Comparison of ENCODE assay signal across 8 cellular contexts in the genomic region with DNA sequence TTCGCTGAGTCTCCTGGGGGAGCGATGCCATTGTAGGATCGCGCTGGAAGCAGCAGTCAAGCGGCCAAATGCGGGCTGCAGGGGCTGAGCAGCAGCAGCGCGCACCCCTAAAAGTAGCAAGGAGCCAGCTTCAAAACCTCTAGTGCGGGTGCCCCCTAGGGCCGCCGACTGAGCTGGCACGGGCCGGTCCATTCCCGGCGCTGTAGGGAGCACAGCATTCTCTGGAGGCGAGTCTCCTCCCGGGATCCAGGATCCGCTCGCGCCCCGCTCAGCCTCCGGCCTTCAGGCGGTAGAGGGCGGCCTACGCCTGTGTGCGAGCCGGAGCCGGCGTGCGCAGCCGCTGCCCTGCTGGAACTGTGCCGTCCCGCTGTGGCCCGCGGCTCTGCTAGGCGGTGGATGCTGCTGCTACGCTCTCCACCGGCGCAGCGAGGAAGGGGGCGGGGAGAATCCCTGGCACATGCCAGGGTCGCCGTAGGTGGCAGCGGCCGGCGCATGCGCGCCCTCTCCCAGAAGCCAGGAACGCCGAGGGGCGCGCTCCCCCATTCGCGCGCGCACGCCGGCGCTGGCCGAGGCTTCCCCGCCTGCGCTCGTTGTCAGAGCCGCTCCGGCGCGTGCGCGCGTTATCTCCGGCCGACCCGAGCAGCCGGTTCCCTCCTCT. TPM values are rescaled to one million over a fixed set of nuclear protein-coding genes. Genes with fewer than 3 reads are reported as not detected.
DNase-seq lines count a peak whose midpoint lies in the region; ATAC-seq and TF ChIP-seq lines count a peak whose summit lies in the region.

A gene (plus strand): TSS at position 542 of the 658 bp plus-strand sequence. CDS start 148,834 bp downstream, outside the sequence.

- no peaks in the 10 kb centered on the region for H3K27me3 ChIP-seq in CD8-positive, alpha-beta memory T cell (ENCODE audit: insufficient read depth, low read length, poor library complexity, severe bottlenecking)
- H3K27me3 ChIP-seq in HL-60 (ENCODE audit: insufficient read depth, poor library complexity, severe bottlenecking) (no peaks in the 10 kb centered on the region), dorsolateral prefrontal cortex (no peaks in the 10 kb centered on the region), right lobe of liver (no peaks in the 10 kb centered on the region)

- no peaks in the 10 kb centered on the region for H3K27me3 Mint-ChIP-seq in CD8-positive, alpha-beta memory T cell
- H3K27me3 Mint-ChIP-seq in activated CD4-positive, alpha-beta memory T cell treated with anti-CD3 and anti-CD28 coated beads, Interleukin-2, amount 10 ng/mL, durations not matched to agents 7 days and 5 days: no peaks in the 10 kb centered on the region

- DNase-seq in CD8-positive, alpha-beta memory T cell: peak; percentile 93 to 98 (median 94)
- DNase-seq in HL-60 (ENCODE audit: low read depth in 1 of 2, low spot score in 1 of 2) (peak; percentile 54 to 81), NCI-H82 treated with DMSO at 0.1 percent for 48 hours (lab: John Stamatoyannopoulos, UW; ENCODE audit: unreplicated experiment) (peak; percentile 37), dorsolateral prefrontal cortex (peak; percentile 88 to 97 (median 94)), right lobe of liver (peak; percentile 97 to 98 (median 97))
- peak; percentile 93 for DNase-seq in activated CD4-positive, alpha-beta memory T cell treated with anti-CD3 and anti-CD28 coated beads, Interleukin-2, amount 10 ng/mL, durations not matched to agents 7 days and 5 days
- peak; percentile 95 to 97 for DNase-seq in stimulated activated CD4-positive, alpha-beta T cell treated with anti-CD3 and anti-CD28 coated beads, Interleukin-4, amount 100 ng/mL, for 4 hours

- H3K9me3 Mint-ChIP-seq in CD8-positive, alpha-beta memory T cell: no peaks in the 10 kb centered on the region
- no peaks in the 10 kb centered on the region for H3K9me3 Mint-ChIP-seq in activated CD4-positive, alpha-beta memory T cell treated with anti-CD3 and anti-CD28 coated beads, Interleukin-2, amount 10 ng/mL, durations not matched to agents 7 days and 5 days

- TF ChIP-seq CTCF in HL-60 (IDR thresholded peaks at IDR 0.05; ENCODE audit: insufficient read depth, low read length): no peak
- TF ChIP-seq CTCF in dorsolateral prefrontal cortex (IDR thresholded peaks at IDR 0.05 in 54 of 56, conservative IDR thresholded peaks at IDR 0.05 in 2 of 56; ENCODE audit: low read depth in 1 of 56, partially characterized antibody in 56 of 56): peak; percentile 17 to 85 (median 72)
- TF ChIP-seq CTCF in right lobe of liver (IDR thresholded peaks at IDR 0.05): peak; percentile 48 to 69 (median 56)

- peak; percentile 83 for TF ChIP-seq POLR2A in right lobe of liver (IDR thresholded peaks at IDR 0.05)

- peaks cover 39 to 54% (median 47%) of the 10 kb centered on the region in 3 donors for H3K4me1 Mint-ChIP-seq in CD8-positive, alpha-beta memory T cell
- H3K4me1 Mint-ChIP-seq in activated CD4-positive, alpha-beta memory T cell treated with anti-CD3 and anti-CD28 coated beads, Interleukin-2, amount 10 ng/mL, durations not matched to agents 7 days and 5 days: peaks cover 38% of the 10 kb centered on the region

- no peaks in the 10 kb centered on the region for H3K36me3 ChIP-seq in CD8-positive, alpha-beta memory T cell (ENCODE audit: insufficient read depth, low read length)
- no peaks in the 10 kb centered on the region for H3K36me3 ChIP-seq in right lobe of liver

- POLR2A ChIA-PET in CD8-positive, alpha-beta memory T cell (lab: Charles Lee): interaction anchor here (0.7 to 2.7 kb wide), 10 partner anchors 119 to 947 kb away, joined by 3 to 22 read pairs (median 4); a partner anchor contains a TSS
- POLR2A ChIA-PET in activated CD4-positive, alpha-beta memory T cell treated with anti-CD3 and anti-CD28 coated beads, Interleukin-2, amount 10 ng/mL, durations not matched to agents 7 days and 5 days (lab: Charles Lee): interaction anchor here (0.7 to 5.6 kb wide), 41 partner anchors 8 to 1096 kb away, joined by 3 to 47 read pairs (median 6); a partner anchor contains a TSS

- peaks cover 19% of the 10 kb centered on the region for H3K4me1 ChIP-seq in CD8-positive, alpha-beta memory T cell (ENCODE audit: insufficient read depth, low read length)
- H3K4me1 ChIP-seq in right lobe of liver: peaks cover 0 to 3% (median 0%) of the 10 kb centered on the region in 4 donors

- CTCF ChIA-PET in CD8-positive, alpha-beta memory T cell (lab: Charles Lee): interaction anchor here (0.8 to 8.4 kb wide), 25 partner anchors 7 to 658 kb away, joined by 3 to 74 read pairs (median 3); no protein-coding TSS in a partner anchor
- CTCF ChIA-PET in activated CD4-positive, alpha-beta memory T cell treated with anti-CD3 and anti-CD28 coated beads, Interleukin-2, amount 10 ng/mL, durations not matched to agents 7 days and 5 days (lab: Charles Lee): interaction anchor here (0.8 to 5.5 kb wide), 38 partner anchors 15 to 660 kb away, joined by 3 to 76 read pairs (median 5); a partner anchor contains a TSS

- H3K9me3 ChIP-seq in CD8-positive, alpha-beta memory T cell (ENCODE audit: low read length): no peaks in the 10 kb centered on the region
- H3K9me3 ChIP-seq in right lobe of liver: no peaks in the 10 kb centered on the region

- H3K27ac Mint-ChIP-seq in CD8-positive, alpha-beta memory T cell: peak within 1 kb of the TSS; percentile 83 to 99 (median 96)
- peak within 1 kb of the TSS; percentile 93 for H3K27ac Mint-ChIP-seq in activated CD4-positive, alpha-beta memory T cell treated with anti-CD3 and anti-CD28 coated beads, Interleukin-2, amount 10 ng/mL, durations not matched to agents 7 days and 5 days

- peak within 1 kb of the TSS; percentile 89 for H3K4me3 ChIP-seq in CD8-positive, alpha-beta memory T cell (ENCODE audit: low read length)
- H3K4me3 ChIP-seq in HL-60 (replicated peaks; ENCODE audit: insufficient read depth, low read length) (peak within 1 kb of the TSS; percentile 69), dorsolateral prefrontal cortex (peak within 1 kb of the TSS; percentile 66 to 99 (median 91)), right lobe of liver (peak within 1 kb of the TSS; percentile 64 to 80 (median 71))

- intact Hi-C loops in dorsolateral prefrontal cortex (cut with DNase I) (loop anchor here (1.0 to 10.0 kb wide), 12 partner anchors 50 to 662 kb away; a partner anchor contains a TSS), right lobe of liver (cut with DNase I) (loop anchor here in 1 of 2 donors (10.0 kb wide), 1 partner anchor 412 kb away; no protein-coding TSS in a partner anchor)

- ATAC-seq in GM19455 (IDR thresholded peaks at IDR 0.05; ENCODE audit: unreplicated experiment) (peak; percentile 69), right lobe of liver (peak; percentile 90 to 95 (median 92))

- peaks cover 0 to 13% (median 2%) of the 10 kb centered on the region in 3 donors for H3K36me3 Mint-ChIP-seq in CD8-positive, alpha-beta memory T cell
- peaks cover 12% of the 10 kb centered on the region for H3K36me3 Mint-ChIP-seq in activated CD4-positive, alpha-beta memory T cell treated with anti-CD3 and anti-CD28 coated beads, Interleukin-2, amount 10 ng/mL, durations not matched to agents 7 days and 5 days (ENCODE audit: low read depth)

- peak within 1 kb of the TSS; percentile 80 for H3K27ac ChIP-seq in CD8-positive, alpha-beta memory T cell (ENCODE audit: low read depth, low read length)
- peak within 1 kb of the TSS; percentile 72 for H3K27ac ChIP-seq in HL-60 (replicated peaks)
- H3K27ac ChIP-seq in dorsolateral prefrontal cortex: peak within 1 kb of the TSS; percentile 88 to 100 (median 98)
- peak within 1 kb of the TSS; percentile 69 to 79 (median 70) for H3K27ac ChIP-seq in right lobe of liver

- H3K4me3 Mint-ChIP-seq in CD8-positive, alpha-beta memory T cell: peak within 1 kb of the TSS; percentile 94 to 99 (median 97)
- H3K4me3 Mint-ChIP-seq in activated CD4-positive, alpha-beta memory T cell treated with anti-CD3 and anti-CD28 coated beads, Interleukin-2, amount 10 ng/mL, durations not matched to agents 7 days and 5 days: peak within 1 kb of the TSS; percentile 91

- no CpG with 5 or more reads among the region's 74 CpGs for WGBS in right lobe of liver (ENCODE audit: insufficient coverage, low coverage, low lambda C conversion rate, missing lambda C conversion rate)

RNA-seq across cellular contexts. Expression of the gene that starts here (rescaled TPM):
- 10 to 100 TPM; 76.0 to 81.7 TPM for total RNA-seq in CD8-positive, alpha-beta memory T cell
- polyA plus RNA-seq in CD8-positive, alpha-beta memory T cell: 13.3 TPM
- 10 to 100 TPM; 85.0 to 85.5 TPM for total RNA-seq in activated CD4-positive, alpha-beta memory T cell treated with anti-CD3 and anti-CD28 coated beads, Interleukin-2, amount 10 ng/mL, durations not matched to agents 7 days and 5 days
- total RNA-seq in dorsolateral prefrontal cortex (100 to 1,000 TPM in 78 of 120 experiments, 10 to 100 TPM in 42; 73.3 to 174 (median 107) TPM), right lobe of liver (1 to 10 TPM; 2.6 to 4.9 (median 3.5) TPM)

Comparison
In these comparisons a context has a peak if more than half of its experiments do, and no peak if none do; other contexts are left out.
1. Peak in every context shown above with its lines: DNase-seq, ATAC-seq, H3K4me3 ChIP-seq and H3K27ac ChIP-seq.
2. RNA of the gene that starts here (total RNA-seq): 73.3 to 174 TPM in dorsolateral prefrontal cortex, 85.0 to 85.5 TPM in activated CD4-positive, alpha-beta memory T cell treated with anti-CD3 and anti-CD28 coated beads, Interleukin-2, amount 10 ng/mL, durations not matched to agents 7 days and 5 days and 76.0 to 81.7 TPM in CD8-positive, alpha-beta memory T cell; 2.6 to 4.9 TPM in right lobe of liver; every median in the first group is over 10 times any median in the second.
3. DNase-seq: peak in every context shown above with its lines; median percentile 97 in right lobe of liver; 96 in stimulated activated CD4-positive, alpha-beta T cell treated with anti-CD3 and anti-CD28 coated beads, Interleukin-4, amount 100 ng/mL, for 4 hours; 94 in dorsolateral prefrontal cortex; 94 in CD8-positive, alpha-beta memory T cell; 93 in activated CD4-positive, alpha-beta memory T cell treated with anti-CD3 and anti-CD28 coated beads, Interleukin-2, amount 10 ng/mL, durations not matched to agents 7 days and 5 days; 68 in HL-60; 37 in NCI-H82 treated with DMSO at 0.1 percent for 48 hours.